15 cellular contexts compared by ENCODE assay signal in genomic region chr10:24469993-24470392, GRCh38.
A peak's percentile ranks its signal among the peaks of the same experiment; 100 is the strongest.
DNase-seq lines count a peak whose midpoint lies in the region; ATAC-seq and TF ChIP-seq lines count a peak whose summit lies in the region.
"Had no signal": no experiment of that assay in that cellular context is flagged by ENCODE, and none has a peak within 500 bp of the region (broad histone marks: within the 10 kb centered on the region; RNA-seq: fewer than 3 reads in every experiment).

No MANE protein-coding gene starts in this region.

- H3K27ac ChIP-seq in epithelial cell of prostate (peak overlapping the region; percentile 5), trophoblast cell (ENCODE audit: low read depth, low read length) (no peak overlapping the region)
- H3K27ac ChIP-seq: neutrophil had no signal

- WGBS in trophoblast cell (ENCODE audit: extremely low coverage, insufficient coverage, insufficient read length): no CpG with 5 or more reads among the region's 8 CpGs

- H3K18ac ChIP-seq in trophoblast cell (ENCODE audit: low read length): peak overlapping the region; percentile 86

- H3K9me3 ChIP-seq in trophoblast cell (ENCODE audit: insufficient read depth, low read depth, low read length): peaks cover 3% of the 10 kb centered on the region
- H3K9me3 ChIP-seq: neutrophil had no signal

- H4K91ac ChIP-seq in trophoblast cell (ENCODE audit: low read depth, low read length): no peak overlapping the region

- no peak for TF ChIP-seq CTCF in GM20000 (IDR thresholded peaks at IDR 0.05; ENCODE audit: extremely low read depth, missing control alignments)

- H2BK120ac ChIP-seq in trophoblast cell (ENCODE audit: insufficient read depth, low read length, poor library complexity): no peak overlapping the region

- H3K4me1 ChIP-seq in trophoblast cell (ENCODE audit: control insufficient read depth in 1 of 2, insufficient read depth in 2 of 2, low read length in 2 of 2): peaks cover 7 to 8% of the 10 kb centered on the region in 2 experiments

- no peak overlapping the region for H3K4me3 ChIP-seq in trophoblast cell (ENCODE audit: low read depth, low read length)
- H3K4me3 ChIP-seq: lung had no signal

- H4K8ac ChIP-seq in trophoblast cell (ENCODE audit: low read depth, low read length): no peak overlapping the region

- in situ Hi-C loops in Caki2 (cut with HindIII; ENCODE audit: low pct_unique_long_range_greater_than_20kb, low sequenced_read_pairs): no loop called here

- no peak for ATAC-seq in HG03280 (IDR thresholded peaks at IDR 0.05; ENCODE audit: unreplicated experiment)

- TF ChIP-seq RAD21 in Ishikawa (IDR thresholded peaks at IDR 0.05; ENCODE audit: low read depth): no peak

- no peak overlapping the region for H2BK12ac ChIP-seq in trophoblast cell (ENCODE audit: low read length)

- H3K79me2 ChIP-seq in trophoblast cell (ENCODE audit: control insufficient read depth, insufficient read depth, low read length, poor library complexity): no peaks in the 10 kb centered on the region

- peak; percentile 81 for DNase-seq in Caki2 (ENCODE audit: low read depth)
- no peak for DNase-seq in epithelial cell of prostate (ENCODE audit: low read depth, low spot score)
- DNase-seq in trophoblast cell: peak in 1 of 2 donors; percentile 5
- no peak for DNase-seq in HCEC 1CT
- DNase-seq in germinal center (ENCODE audit: low spot score): no peak
- no peak for DNase-seq in GM20000 (ENCODE audit: low spot score)
- DNase-seq: activated CD4-positive, alpha-beta T cell treated with anti-CD3 and anti-CD28 coated beads for 48 hours; amniotic stem cell; cortex of kidney; DMS 273 treated with DMSO at 0.1 percent for 48 hours; NCI-H1105 had no signal

- no peak overlapping the region for H3K23ac ChIP-seq in trophoblast cell (ENCODE audit: low read length)

- no peak overlapping the region for H2BK5ac ChIP-seq in trophoblast cell (ENCODE audit: low read depth, low read length, poor library complexity)

- peak; percentile 86 for TF ChIP-seq EP300 in Ishikawa (IDR thresholded peaks at IDR 0.05; ENCODE audit: borderline replicate concordance)

- no peaks in the 10 kb centered on the region for H3K27me3 ChIP-seq in trophoblast cell (ENCODE audit: insufficient read depth, low read length)
- H3K27me3 ChIP-seq: neutrophil had no signal

- peaks cover 23 to 28% of the 10 kb centered on the region in 2 experiments for H3K36me3 ChIP-seq in trophoblast cell (ENCODE audit: control insufficient read depth in 1 of 2, insufficient read depth in 2 of 2, low read length in 2 of 2)
- H3K36me3 ChIP-seq: neutrophil had no signal

- no peak overlapping the region for H2AK5ac ChIP-seq in trophoblast cell (ENCODE audit: low read length)

- no peak overlapping the region for H4K12ac ChIP-seq in trophoblast cell (ENCODE audit: low read depth, low read length)

- no peak overlapping the region for H2AFZ ChIP-seq in trophoblast cell (ENCODE audit: insufficient read depth, low read length, poor library complexity)

- no peak overlapping the region for H3K4me2 ChIP-seq in trophoblast cell (ENCODE audit: low read length)

- no peak overlapping the region for H3K9ac ChIP-seq in trophoblast cell (ENCODE audit: low read length)

- peak overlapping the region; percentile 50 for H3K4ac ChIP-seq in trophoblast cell (ENCODE audit: low read depth, low read length)

- no peaks in the 10 kb centered on the region for H3K79me1 ChIP-seq in trophoblast cell (ENCODE audit: low read length)

- H3K14ac ChIP-seq in trophoblast cell (ENCODE audit: low read length): no peak overlapping the region

TF ChIP-seq in Ishikawa, 13 proteins besides CTCF, POLR2A, EP300 and RAD21:
- peak; percentile 87 for TF ChIP-seq CEBPB (IDR thresholded peaks at IDR 0.05)
- peak; percentile 85 for TF ChIP-seq TCF12 (IDR thresholded peaks at IDR 0.05; ENCODE audit: low read depth)
- TF ChIP-seq YY1 (IDR thresholded peaks at IDR 0.05; ENCODE audit: low read depth): no peak
- TF ChIP-seq NFIC (IDR thresholded peaks at IDR 0.05): peak; percentile 74
- TF ChIP-seq USF1 (IDR thresholded peaks at IDR 0.05): peak; percentile 41; the same call in 1 of the 2 replicates
- TF ChIP-seq CREB1 (IDR thresholded peaks at IDR 0.05; ENCODE audit: low read depth): no peak
- no peak for TF ChIP-seq ZBTB7A (IDR thresholded peaks at IDR 0.05; ENCODE audit: low read depth)
- TF ChIP-seq MAX (IDR thresholded peaks at IDR 0.05): peak; percentile 62; the same call in 1 of the 2 replicates
- TF ChIP-seq TEAD4 (IDR thresholded peaks at IDR 0.05): peak; percentile 87
- no peak for TF ChIP-seq REST (IDR thresholded peaks at IDR 0.05; ENCODE audit: low read depth)
- TF ChIP-seq TAF1 (IDR thresholded peaks at IDR 0.05; ENCODE audit: low read depth): no peak
